ENCODE assay signal across 6 cellular contexts in the genomic region with DNA sequence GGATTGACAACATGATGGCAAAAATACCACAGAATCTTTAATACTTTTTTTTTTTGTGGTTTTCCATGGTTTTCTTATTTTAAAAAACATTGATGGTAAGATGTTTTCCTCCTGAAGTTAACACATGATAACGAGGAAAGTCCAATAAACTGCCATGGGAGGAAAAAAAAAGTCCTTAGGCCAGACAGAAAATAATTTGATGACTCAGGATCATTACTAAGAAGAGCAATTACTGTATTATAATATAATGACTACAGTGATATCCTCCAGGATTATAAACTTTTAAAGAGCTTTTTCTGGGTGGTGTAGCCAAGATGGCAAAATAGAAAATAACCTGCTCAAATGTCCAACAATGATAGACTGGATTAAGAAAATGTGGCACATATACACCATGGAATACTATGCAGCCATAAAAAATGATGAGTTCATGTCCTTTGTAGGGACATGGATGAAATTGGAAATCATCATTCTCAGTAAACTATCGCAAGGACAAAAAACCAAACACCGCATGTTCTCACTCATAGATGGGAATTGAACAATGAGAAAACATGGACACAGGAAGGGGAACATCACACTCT. TPM values are rescaled to one million over a fixed set of nuclear protein-coding genes. Genes with fewer than 3 reads are reported as not detected.
DNase-seq lines count a peak whose midpoint lies in the region; ATAC-seq, FAIRE-seq and TF ChIP-seq lines count a peak whose summit lies in the region.
"Not testable (repeated sequence)": the region's sequence is repeated elsewhere in the genome, so short reads cannot be mapped to it uniquely, and the experiment has no call there.

No MANE protein-coding gene starts in this region.

- H3K56ac ChIP-seq in IMR-90 (ENCODE audit: extremely low read depth, insufficient read depth, low read length): not testable (repeated sequence)

- not testable (repeated sequence) for H3K9ac ChIP-seq in IMR-90 (ENCODE audit: low read depth, low read length); K562 (ENCODE audit: insufficient read depth in 1 of 2, low read depth in 2 of 2, low read length in 2 of 2)

- H3K4ac ChIP-seq in IMR-90 (ENCODE audit: low read depth, low read length): not testable (repeated sequence)

- POLR2A ChIA-PET in IMR-90 (lab: Charles Lee; ENCODE audit: unreplicated experiment): not testable (repeated sequence)
- POLR2A ChIA-PET in K562 (lab: Yijun Ruan, JAX): interaction anchor here (0.6 to 2.5 kb wide), 3 partner anchors 10 to 73 kb away, joined by 3 to 17 read pairs (median 4); a partner anchor contains a TSS

- H4K5ac ChIP-seq in IMR-90 (ENCODE audit: low read depth, low read length): not testable (repeated sequence)

- H4K91ac ChIP-seq in IMR-90 (ENCODE audit: insufficient read depth, low read depth, low read length): not testable (repeated sequence)

- not testable (repeated sequence) for H3K4me2 ChIP-seq in IMR-90 (ENCODE audit: low read depth, low read length); K562 (ENCODE audit: insufficient read depth, low read length)

- not testable (repeated sequence) for H3K18ac ChIP-seq in IMR-90 (ENCODE audit: low read depth, low read length)

- H3K36me3 Mint-ChIP-seq in CD4-positive, CD25-positive, alpha-beta regulatory T cell: peaks cover 18% of the 10 kb centered on the region
- H3K36me3 Mint-ChIP-seq in type B pancreatic cell: not testable (repeated sequence)

- peaks cover 30 to 46% of the 10 kb centered on the region in 2 experiments for H3K79me1 ChIP-seq in IMR-90 (ENCODE audit: low read depth in 1 of 2, low read length in 2 of 2)

- H3K27ac ChIP-seq in 22Rv1 (peak overlapping the region; percentile 44), left ventricle myocardium inferior (replicated peaks) (peak overlapping the region; percentile 90)
- not testable (repeated sequence) for H3K27ac ChIP-seq in CD4-positive, CD25-positive, alpha-beta regulatory T cell (ENCODE audit: insufficient read depth, low read length, poor library complexity, severe bottlenecking); IMR-90 (ENCODE audit: insufficient read depth, low read length); K562 (ENCODE audit: extremely low read depth, low read depth, low read length)

- not testable (repeated sequence) for H3K14ac ChIP-seq in IMR-90 (replicated peaks; ENCODE audit: low read depth, low read length)

- not testable (repeated sequence) for TF ChIP-seq POLR2A in IMR-90 (IDR thresholded peaks at IDR 0.05; ENCODE audit: low read depth, low read length); K562 (conservative IDR thresholded peaks at IDR 0.05)

- H3K36me3 ChIP-seq in CD4-positive, CD25-positive, alpha-beta regulatory T cell (ENCODE audit: control insufficient read depth, insufficient read depth, low read length); IMR-90 (ENCODE audit: control insufficient read depth, insufficient read depth, low read length); K562 (ENCODE audit: control insufficient read depth, insufficient read depth, low read length); left ventricle myocardium inferior: not testable (repeated sequence)

- not testable (repeated sequence) for H3K4me3 Mint-ChIP-seq in CD4-positive, CD25-positive, alpha-beta regulatory T cell
- H3K4me3 Mint-ChIP-seq in type B pancreatic cell: peak overlapping the region; percentile 10

- DNase-seq in CD4-positive, CD25-positive, alpha-beta regulatory T cell; IMR-90; K562 (ENCODE audit: extremely low read depth in 1 of 4, low spot score in 3 of 4); left ventricle myocardium inferior; type B pancreatic cell (ENCODE audit: extremely low spot score, unreplicated experiment): not testable (repeated sequence)

- ATAC-seq in CD4-positive, CD25-positive, alpha-beta regulatory T cell (ENCODE audit: low read depth in 2 of 2); IMR-90 (ENCODE audit: low read depth); K562: not testable (repeated sequence)

- H2BK120ac ChIP-seq in IMR-90 (ENCODE audit: low read depth, low read length): not testable (repeated sequence)

- peaks cover 43 to 64% (median 54%) of the 10 kb centered on the region in 4 donors for H3K4me1 Mint-ChIP-seq in CD4-positive, CD25-positive, alpha-beta regulatory T cell
- peaks cover 17% of the 10 kb centered on the region for H3K4me1 Mint-ChIP-seq in type B pancreatic cell (ENCODE audit: unreplicated experiment)

- not testable (repeated sequence) for BruUV-seq in IMR-90 (replicated peaks; lab: Mats Ljungman, UMichigan); K562 (replicated peaks; lab: Mats Ljungman, UMichigan)

- not testable (repeated sequence) for H2AK5ac ChIP-seq in IMR-90 (ENCODE audit: low read depth, low read length)

- H3K79me2 ChIP-seq in K562 (ENCODE audit: control insufficient read depth, insufficient read depth, low read length): peaks cover 21% of the 10 kb centered on the region

- H3K9me3 ChIP-seq in CD4-positive, CD25-positive, alpha-beta regulatory T cell (ENCODE audit: control insufficient read depth in 2 of 2, low read length in 2 of 2); IMR-90 (ENCODE audit: control insufficient read depth, insufficient read depth, low read length); K562 (replicated peaks; ENCODE audit: control insufficient read depth, insufficient read depth, low read depth, low read length); left ventricle myocardium inferior (replicated peaks): not testable (repeated sequence)

- in situ Hi-C loops in IMR-90 (cut with MboI; ENCODE audit: low sequenced_read_pairs); K562 (cut with MboI): not testable (repeated sequence)

- peak overlapping the region in 2 of 3 donors; percentile 42 to 55 for H3K27ac Mint-ChIP-seq in CD4-positive, CD25-positive, alpha-beta regulatory T cell
- H3K27ac Mint-ChIP-seq in type B pancreatic cell: not testable (repeated sequence)

- TF ChIP-seq EP300 in K562 (IDR thresholded peaks at IDR 0.05; ENCODE audit: low read length): not testable (repeated sequence)

- dilution Hi-C loops in IMR-90 (cut with HindIII; ENCODE audit: low sequenced_read_pairs, unreplicated experiment): not testable (repeated sequence)

- H3K9me1 ChIP-seq in IMR-90 (ENCODE audit: insufficient read depth, low read length); K562 (ENCODE audit: control insufficient read depth, insufficient read depth, low read length): not testable (repeated sequence)

- H2BK5ac ChIP-seq in IMR-90 (ENCODE audit: low read depth, low read length, poor library complexity, severe bottlenecking): not testable (repeated sequence)

- H2AFZ ChIP-seq in IMR-90 (replicated peaks; ENCODE audit: low read length, poor library complexity); K562 (ENCODE audit: low read depth, low read length): not testable (repeated sequence)

- H2BK15ac ChIP-seq in IMR-90 (ENCODE audit: low read depth, low read length): not testable (repeated sequence)

- H3K27me3 ChIP-seq in CD4-positive, CD25-positive, alpha-beta regulatory T cell (ENCODE audit: control insufficient read depth, insufficient read depth, low read length); IMR-90 (ENCODE audit: control insufficient read depth, insufficient read depth, low read length); K562 (ENCODE audit: control insufficient read depth in 2 of 2, insufficient read depth in 2 of 2, low read length in 2 of 2); left ventricle myocardium inferior (ENCODE audit: low read depth): not testable (repeated sequence)

- H2AK9ac ChIP-seq in IMR-90 (replicated peaks; ENCODE audit: low read depth, low read length, poor library complexity): not testable (repeated sequence)

- intact Hi-C loops in IMR-90 (cut with micrococcal nuclease); K562 (cut with micrococcal nuclease); left ventricle myocardium inferior (cut with micrococcal nuclease): not testable (repeated sequence)

- H3K27me3 Mint-ChIP-seq in CD4-positive, CD25-positive, alpha-beta regulatory T cell; type B pancreatic cell: not testable (repeated sequence)

- not testable (repeated sequence) for H4K20me1 ChIP-seq in IMR-90 (ENCODE audit: insufficient read depth, low read length); K562 (replicated peaks; ENCODE audit: control insufficient read depth, insufficient read depth, low read length)

- not testable (repeated sequence) for TF ChIP-seq CTCF in 22Rv1 (IDR thresholded peaks at IDR 0.05); IMR-90 (conservative IDR thresholded peaks at IDR 0.05; ENCODE audit: low read depth, low read length); K562 (IDR thresholded peaks at IDR 0.05 in 2 of 3, conservative IDR thresholded peaks at IDR 0.05 in 1 of 3; ENCODE audit: insufficient read depth in 2 of 3, low read depth in 1 of 3, low read length in 3 of 3); left ventricle myocardium inferior (IDR thresholded peaks at IDR 0.05; ENCODE audit: borderline replicate concordance); type B pancreatic cell (conservative IDR thresholded peaks at IDR 0.05)

- not testable (repeated sequence) for H3K4me3 ChIP-seq in CD4-positive, CD25-positive, alpha-beta regulatory T cell (ENCODE audit: low read depth, low read length); IMR-90 (ENCODE audit: insufficient read depth, low read depth, low read length); K562; left ventricle myocardium inferior

- not testable (repeated sequence) for H3K23ac ChIP-seq in IMR-90 (ENCODE audit: low read depth, low read length)

- not testable (repeated sequence) for TF ChIP-seq RAD21 in IMR-90 (IDR thresholded peaks at IDR 0.05; ENCODE audit: low read length); K562 (CRISPR knock-in tag; conservative IDR thresholded peaks at IDR 0.05 in 1 of 2, IDR thresholded peaks at IDR 0.05 in 1 of 2)

- not testable (repeated sequence) for H2BK20ac ChIP-seq in IMR-90 (ENCODE audit: low read depth, low read length)

- CTCF ChIA-PET in IMR-90 (lab: Yijun Ruan, JAX); K562 (lab: Yijun Ruan, JAX; ENCODE audit: low intra/inter-chr PET ratio): not testable (repeated sequence)

- not testable (repeated sequence) for H3K9me3 Mint-ChIP-seq in CD4-positive, CD25-positive, alpha-beta regulatory T cell; type B pancreatic cell

- not testable (repeated sequence) for H4K8ac ChIP-seq in IMR-90 (ENCODE audit: low read depth in 2 of 2, low read length in 2 of 2)

- not testable (repeated sequence) for FAIRE-seq in K562 (lab: Jason Lieb, UNC)

- WGBS in IMR-90 (ENCODE audit: extremely low coverage in 2 of 2, insufficient read length in 1 of 2), 2 experiments: no CpG with 5 or more reads among the region's 3 CpGs
- 67% methylated on average over 1 of the region's 3 CpGs for WGBS in K562 (ENCODE audit: insufficient coverage, low coverage, missing lambda C conversion rate)

- not testable (repeated sequence) for H3K4me1 ChIP-seq in CD4-positive, CD25-positive, alpha-beta regulatory T cell (ENCODE audit: control insufficient read depth, insufficient read depth, low read length, poor library complexity, severe bottlenecking); IMR-90 (ENCODE audit: control insufficient read depth, insufficient read depth, low read length)
- H3K4me1 ChIP-seq in K562 (replicated peaks in 1 of 2; ENCODE audit: control insufficient read depth in 2 of 2, insufficient read depth in 2 of 2, low read length in 2 of 2) (peaks cover 5 to 20% of the 10 kb centered on the region in 2 experiments; a peak in 4 of 5 replicates), left ventricle myocardium inferior (peaks cover 88% of the 10 kb centered on the region)

RNA-seq across cellular contexts. Expression of a gene that starts 11.8 kb away (rescaled TPM):
- 66.5 TPM for total RNA-seq in CD4-positive, CD25-positive, alpha-beta regulatory T cell
- polyA plus RNA-seq in CD4-positive, CD25-positive, alpha-beta regulatory T cell: 10 to 100 TPM; 53.0 to 65.2 (median 56.8) TPM
- total RNA-seq in IMR-90 (2012; rRNA removed): 48.9 and 65.4 TPM in 2 replicates
- 10.7 and 13.1 TPM in 2 replicates for polyA plus RNA-seq in IMR-90 (2012; rRNA removed)
- polyA plus RNA-seq in IMR-90 (2012; cell fraction: cytosol; rRNA removed): 4.0 and 4.2 TPM in 2 replicates
- 3.1 and 15.3 TPM in 2 replicates for polyA plus RNA-seq in IMR-90 (2012; cell fraction: nucleus; rRNA removed; ENCODE audit: low replicate concordance)
- 19.4 and 45.0 TPM in 2 replicates for total RNA-seq in K562 (2011; cell fraction: chromatin; rRNA removed; ENCODE audit: low replicate concordance)
- total RNA-seq in K562 (2011; cell fraction: nucleolus; rRNA removed): 7.0 and 10.0 TPM in 2 replicates
- total RNA-seq in K562 (2011; cell fraction: nucleoplasm; rRNA removed): 16.4 and 22.6 TPM in 2 replicates
- 4.8 and 4.9 TPM in 2 replicates for total RNA-seq in K562 (2014; rRNA removed)
- total RNA-seq in K562 (2014; rRNA removed; fragmentation: Illumina TruSeq; extraction: Trizol): 10.4 and 11.0 TPM in 2 replicates
- total RNA-seq in K562 (2015; rRNA removed; fragmentation: Illumina TruSeq; extraction: Trizol): 7.1 and 7.3 TPM in 2 replicates
- total RNA-seq in K562 (2021): 8.5 and 8.6 TPM in 2 replicates
- 8.1 and 9.0 TPM in 2 replicates for polyA plus RNA-seq in K562 (2011; rRNA removed)
- polyA plus RNA-seq in K562 (2011; cell fraction: cytosol; rRNA removed): 2.4 and 4.6 TPM in 2 replicates
- 11.1 and 18.4 TPM in 2 replicates for polyA plus RNA-seq in K562 (2011; cell fraction: nucleus; rRNA removed)
- polyA plus RNA-seq in K562 (2012): 4.5 and 18.2 TPM in 2 replicates
- 7.9 and 9.3 TPM in 2 replicates for polyA plus RNA-seq in K562 (2014; fragmentation: Illumina TruSeq; extraction: Trizol)
- polyA plus RNA-seq in K562 (2014; fragmentation: Nextera tagmentation; extraction: Ambion mirVana): 1 to 10 TPM; 3.4 to 5.6 TPM
- polyA plus RNA-seq in K562 (2014; rRNA removed): 6.5 and 6.7 TPM in 2 replicates
- polyA minus RNA-seq in K562 (2011; rRNA and poly(A)+ RNA removed): 22.7 and 29.0 TPM in 2 replicates
- 2.9 and 6.2 TPM in 2 replicates for polyA minus RNA-seq in K562 (2011; cell fraction: cytosol; rRNA and poly(A)+ RNA removed)
- polyA minus RNA-seq in K562 (2011; cell fraction: nucleus; rRNA and poly(A)+ RNA removed): 13.2 and 36.2 TPM in 2 replicates
- 169 TPM for total RNA-seq in left ventricle myocardium inferior
- 24.6 and 49.6 TPM in 2 replicates for total RNA-seq in type B pancreatic cell (ENCODE audit: low replicate concordance)

RNA-seq across cellular contexts. Expression of a gene that starts 12.1 kb away (rescaled TPM):
- 11.0 TPM for total RNA-seq in CD4-positive, CD25-positive, alpha-beta regulatory T cell
- 10 to 100 TPM; 34.2 to 44.2 (median 35.6) TPM for polyA plus RNA-seq in CD4-positive, CD25-positive, alpha-beta regulatory T cell
- 31.5 and 32.5 TPM in 2 replicates for total RNA-seq in IMR-90 (2012; rRNA removed)
- polyA plus RNA-seq in IMR-90 (2012; rRNA removed): 11.4 and 14.9 TPM in 2 replicates
- polyA plus RNA-seq in IMR-90 (2012; cell fraction: cytosol; rRNA removed): 6.5 and 8.2 TPM in 2 replicates
- 8.4 and 22.6 TPM in 2 replicates for polyA plus RNA-seq in IMR-90 (2012; cell fraction: nucleus; rRNA removed; ENCODE audit: low replicate concordance)
- total RNA-seq in K562 (2011; cell fraction: chromatin; rRNA removed; ENCODE audit: low replicate concordance): 9.3 and 17.8 TPM in 2 replicates
- total RNA-seq in K562 (2011; cell fraction: nucleolus; rRNA removed): 3.2 and 4.6 TPM in 2 replicates
- total RNA-seq in K562 (2011; cell fraction: nucleoplasm; rRNA removed): 8.6 and 15.1 TPM in 2 replicates
- 10.1 and 12.2 TPM in 2 replicates for total RNA-seq in K562 (2014; rRNA removed)
- total RNA-seq in K562 (2014; rRNA removed; fragmentation: Illumina TruSeq; extraction: Trizol): 26.4 and 27.6 TPM in 2 replicates
- 28.6 and 30.6 TPM in 2 replicates for total RNA-seq in K562 (2015; rRNA removed; fragmentation: Illumina TruSeq; extraction: Trizol)
- 15.7 and 16.5 TPM in 2 replicates for total RNA-seq in K562 (2021)
- 21.3 and 22.0 TPM in 2 replicates for polyA plus RNA-seq in K562 (2011; rRNA removed)
- 5.8 and 13.3 TPM in 2 replicates for polyA plus RNA-seq in K562 (2011; cell fraction: cytosol; rRNA removed)
- polyA plus RNA-seq in K562 (2011; cell fraction: nucleus; rRNA removed): 9.0 and 16.4 TPM in 2 replicates
- 18.4 and 29.0 TPM in 2 replicates for polyA plus RNA-seq in K562 (2012)
- 22.4 and 27.5 TPM in 2 replicates for polyA plus RNA-seq in K562 (2014; fragmentation: Illumina TruSeq; extraction: Trizol)
- polyA plus RNA-seq in K562 (2014; fragmentation: Nextera tagmentation; extraction: Ambion mirVana): 1 to 10 TPM; 6.9 to 9.1 TPM
- 11.3 and 21.0 TPM in 2 replicates for polyA plus RNA-seq in K562 (2014; rRNA removed)
- polyA minus RNA-seq in K562 (2011; rRNA and poly(A)+ RNA removed): 15.7 and 16.3 TPM in 2 replicates
- 6.3 and 11.7 TPM in 2 replicates for polyA minus RNA-seq in K562 (2011; cell fraction: cytosol; rRNA and poly(A)+ RNA removed)
- 3.6 and 8.8 TPM in 2 replicates for polyA minus RNA-seq in K562 (2011; cell fraction: nucleus; rRNA and poly(A)+ RNA removed)
- 57.5 TPM for total RNA-seq in left ventricle myocardium inferior
- 23.2 and 30.6 TPM in 2 replicates for total RNA-seq in type B pancreatic cell (ENCODE audit: low replicate concordance)
